8 cellular contexts compared by ENCODE assay signal in the genomic region with DNA sequence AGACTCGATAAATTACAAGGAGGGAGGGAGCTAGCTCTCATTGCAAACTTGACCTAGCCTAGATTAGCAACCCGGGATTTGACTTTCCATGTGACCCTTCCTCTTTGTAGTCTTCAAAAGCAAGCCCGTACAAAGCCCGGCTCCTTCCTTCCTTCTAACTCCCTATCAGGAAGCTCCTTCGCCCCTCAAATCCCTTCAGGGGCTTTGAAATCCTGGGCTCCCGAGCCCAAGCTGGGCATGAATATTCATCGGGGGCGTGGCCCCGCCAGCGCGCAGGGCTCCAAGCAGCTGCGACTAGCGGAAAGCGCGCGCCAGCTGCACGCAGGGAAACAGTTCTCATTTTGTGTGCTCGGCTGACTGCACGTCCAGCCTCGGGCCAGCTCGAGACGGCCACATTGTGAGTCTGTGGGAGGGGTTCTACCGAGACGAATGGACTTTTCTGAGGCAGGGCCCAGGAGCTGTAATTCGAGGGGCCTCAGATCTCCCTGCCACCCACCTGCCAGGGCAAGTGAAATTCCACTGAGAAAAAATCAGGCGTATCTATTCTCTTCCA.
A peak's percentile ranks its signal among the peaks of the same experiment; 100 is the strongest.
DNase-seq lines count a peak whose midpoint lies in the region; ATAC-seq and TF ChIP-seq lines count a peak whose summit lies in the region.

No MANE protein-coding gene starts in this region.

- TF ChIP-seq POLR2A in esophagus squamous epithelium (IDR thresholded peaks at IDR 0.05) = peak in 2 of 4 donors; percentile 29 to 72

- ATAC-seq in GM21360 (IDR thresholded peaks at IDR 0.05; ENCODE audit: unreplicated experiment) = peak; percentile 94
- ATAC-seq in activated T-cell treated with anti-CD3 and anti-CD28 coated beads, Interleukin-2, amount 50 U/mL, for 72 hours (replicated peaks in 1 of 2) = peak; percentile 85 to 88
- ATAC-seq in stimulated activated naive CD8-positive, alpha-beta T cell treated with anti-CD3 and anti-CD28 coated beads, Interleukin-15, Interleukin-2, amounts not matched to agents 100 U/mL and 50 U/mL, for 24 hours = peak; percentile 76

- H3K27me3 ChIP-seq in NT2/D1 (ENCODE audit: insufficient read depth, insufficient read length) = no peaks in the 10 kb centered on the region
- no peaks in the 10 kb centered on the region for H3K27me3 ChIP-seq in esophagus squamous epithelium
- no peaks in the 10 kb centered on the region for H3K27me3 ChIP-seq in muscle layer of colon (ENCODE audit: control insufficient read depth in 1 of 2, insufficient read depth in 2 of 2, low read length in 2 of 2)

- in situ Hi-C loops in Caki2 (cut with HindIII; ENCODE audit: low pct_unique_long_range_greater_than_20kb, low sequenced_read_pairs) = no loop called here

- TF ChIP-seq CTCF in esophagus squamous epithelium (IDR thresholded peaks at IDR 0.05) = peak in 1 of 6 experiments; percentile 17

- H3K4me3 Mint-ChIP-seq in activated T-cell treated with anti-CD3 and anti-CD28 coated beads, Interleukin-2, amount 50 U/mL, for 72 hours = peak overlapping the region; percentile 86 to 93

- H3K9me3 ChIP-seq in NT2/D1 (ENCODE audit: insufficient read depth, low read length) (no peaks in the 10 kb centered on the region), esophagus squamous epithelium (no peaks in the 10 kb centered on the region), muscle layer of colon (ENCODE audit: low read length) (no peaks in the 10 kb centered on the region)

- H3K9ac ChIP-seq in NT2/D1 (ENCODE audit: insufficient read length, low read depth) (peak overlapping the region; percentile 63), muscle layer of colon (ENCODE audit: low read length) (peak overlapping the region; percentile 72)

- H3K4me3 ChIP-seq in NT2/D1 (ENCODE audit: insufficient read length, low read depth) (peak overlapping the region; percentile 19), esophagus squamous epithelium (peak overlapping the region; percentile 17 to 70 (median 46)), muscle layer of colon (ENCODE audit: low read depth in 1 of 2, low read length in 2 of 2) (peak overlapping the region; percentile 47 to 72)

- DNase-seq in Caki2 (ENCODE audit: low read depth) (peak; percentile 66), HPDE6-E6E7 (ENCODE audit: extremely low spot score) (peak; percentile 56), NT2/D1 (ENCODE audit: low read depth, low spot score) (peak; percentile 95), esophagus squamous epithelium (lab: John Stamatoyannopoulos, UW) (no peak)
- peak; percentile 71 to 76 for DNase-seq in activated T-cell treated with anti-CD3 and anti-CD28 coated beads, Interleukin-2, amount 50 U/mL, for 72 hours
- DNase-seq in stimulated activated naive CD8-positive, alpha-beta T cell treated with anti-CD3 and anti-CD28 coated beads, Interleukin-15, Interleukin-2, amounts not matched to agents 100 U/mL and 50 U/mL, for 24 hours = peak; percentile 75

- intact Hi-C loops in esophagus squamous epithelium (cut with DNase I) = no loop called here

- peaks cover 2 to 3% of the 10 kb centered on the region in 2 donors for H3K36me3 Mint-ChIP-seq in activated T-cell treated with anti-CD3 and anti-CD28 coated beads, Interleukin-2, amount 50 U/mL, for 72 hours (ENCODE audit: insufficient read depth in 2 of 2)

- no peaks in the 10 kb centered on the region for H3K9me3 Mint-ChIP-seq in activated T-cell treated with anti-CD3 and anti-CD28 coated beads, Interleukin-2, amount 50 U/mL, for 72 hours

- H3K36me3 ChIP-seq in NT2/D1 (ENCODE audit: insufficient read depth, insufficient read length, low read length) = no peaks in the 10 kb centered on the region
- no peaks in the 10 kb centered on the region for H3K36me3 ChIP-seq in esophagus squamous epithelium
- H3K36me3 ChIP-seq in muscle layer of colon (ENCODE audit: insufficient read depth, low read length) = no peaks in the 10 kb centered on the region

- WGBS in esophagus squamous epithelium, 2 donors = 0 to 2% methylated on average over 6 to 14 of the region's 26 CpGs

- H3K4me1 ChIP-seq in NT2/D1 (ENCODE audit: insufficient read depth, insufficient read length) (no peaks in the 10 kb centered on the region), esophagus squamous epithelium (peaks cover 13 to 51% (median 15%) of the 10 kb centered on the region in 3 donors), muscle layer of colon (ENCODE audit: insufficient read depth, low read length) (peaks cover 43% of the 10 kb centered on the region)

- H3K4me1 Mint-ChIP-seq in activated T-cell treated with anti-CD3 and anti-CD28 coated beads, Interleukin-2, amount 50 U/mL, for 72 hours (ENCODE audit: low read depth) = peaks cover 47% of the 10 kb centered on the region

- H3K27ac Mint-ChIP-seq in activated T-cell treated with anti-CD3 and anti-CD28 coated beads, Interleukin-2, amount 50 U/mL, for 72 hours = no peak overlapping the region

- no peaks in the 10 kb centered on the region for H3K27me3 Mint-ChIP-seq in activated T-cell treated with anti-CD3 and anti-CD28 coated beads, Interleukin-2, amount 50 U/mL, for 72 hours (ENCODE audit: low read depth)

- H3K27ac ChIP-seq in esophagus squamous epithelium (peak overlapping the region; percentile 67 to 87 (median 80)), muscle layer of colon (ENCODE audit: low read depth, low read length) (peak overlapping the region; percentile 90)
